29 cellular contexts compared by ENCODE assay signal in the genomic region with DNA sequence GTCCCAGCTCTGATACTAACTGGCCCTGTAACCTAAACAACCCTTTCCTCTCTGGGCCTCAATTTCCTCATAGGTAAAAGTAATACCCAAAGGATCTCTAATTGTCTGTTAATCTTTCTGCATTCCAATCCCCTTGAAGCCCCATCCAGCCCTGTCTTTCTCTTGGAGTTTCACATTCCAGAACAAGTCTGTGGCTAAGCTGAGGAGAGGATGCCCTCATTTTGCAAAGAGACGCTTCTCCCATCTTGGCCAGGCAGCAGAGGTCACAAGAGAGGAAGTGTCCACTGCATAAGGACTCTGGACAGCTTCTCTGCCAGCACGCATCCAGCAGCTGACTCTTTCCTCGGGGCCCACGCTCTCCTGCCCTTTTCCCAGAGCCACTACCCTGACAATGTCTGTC.
"Had no signal": no experiment of that assay in that cellular context is flagged by ENCODE, and none has a peak within 500 bp of the region (broad histone marks: within the 10 kb centered on the region; RNA-seq: fewer than 3 reads in every experiment).

No MANE protein-coding gene starts in this region.

- H3K4me3 Mint-ChIP-seq: activated naive CD4-positive, alpha-beta T cell treated with anti-CD3 and anti-CD28 coated beads for 36 hours; activated naive CD8-positive, alpha-beta T cell treated with anti-CD3 and anti-CD28 coated beads for 36 hours; activated T-helper 1 cell treated with anti-CD3 and anti-CD28 coated beads, Interleukin-12 subunit alpha, Interleukin-12 subunit beta, Interleukin-2, Interleukin-4 antibody, amounts not matched to agents 30 ng/mL and 10 ng/mL and 1 ng/mL, durations not matched to agents 14 hours and 24 hours and 36 hours; naive thymus-derived CD8-positive, alpha-beta T cell; neural crest cell; stimulated activated effector memory CD8-positive, alpha-beta T cell treated with anti-CD3 and anti-CD28 coated beads, Interleukin-12 subunit alpha, Interleukin-12 subunit beta, amount 100 ng/mL, for 72 hours; stimulated activated naive CD8-positive, alpha-beta T cell treated with anti-CD3 and anti-CD28 coated beads, Interleukin-15, Interleukin-2, amounts not matched to agents 100 ng/mL and 50 ng/mL, for 24 hours; T-helper 2 cell treated with Interferon-gamma antibody and Interleukin-4, amounts not matched to agents 5 μg/mL and 100 μg/mL, for 36 hours had no signal

- H3K4me1 ChIP-seq: adrenal gland, body of pancreas, right lobe of liver, uterus had no signal

- H3K4me3 ChIP-seq: adrenal gland, body of pancreas, hepatocyte, right lobe of liver, skin epidermis, thoracic aorta, uterus had no signal

- H3K4me2 ChIP-seq: hepatocyte had no signal

- DNase-seq: activated CD4-positive, alpha-beta T cell treated with anti-CD3 and anti-CD28 coated beads for 48 hours; activated CD4-positive, alpha-beta T cell treated with anti-CD3 and anti-CD28 coated beads, Interleukin-2, amount 50 U/mL, for 48 hours; activated CD8-positive, alpha-beta memory T cell treated with anti-CD3 and anti-CD28 coated beads for 24 hours; activated effector memory CD4-positive, alpha-beta T cell treated with anti-CD3 and anti-CD28 coated beads, Interleukin-2, amount 50 U/mL, for 16 hours; activated naive CD4-positive, alpha-beta T cell treated with anti-CD3 and anti-CD28 coated beads for 36 hours; activated naive CD8-positive, alpha-beta T cell treated with anti-CD3 and anti-CD28 coated beads for 36 hours; activated T-cell treated with anti-CD3 and anti-CD28 coated beads, Interleukin-2, amount 50 U/mL, for 1 hour; adrenal gland; aorta; body of pancreas; effector CD8-positive, alpha-beta T cell; glutamatergic neuron; left cardiac atrium; naive thymus-derived CD8-positive, alpha-beta T cell; right lobe of liver; stimulated activated CD4-positive, alpha-beta T cell treated with anti-CD3 and anti-CD28 coated beads, Interleukin-12 subunit alpha, Interleukin-12 subunit beta, amount 100 ng/mL, for 4 hours; stimulated activated CD4-positive, alpha-beta T cell treated with anti-CD3 and anti-CD28 coated beads, Interleukin-4, amount 100 ng/mL, for 24 hours; T-helper 1 cell; trophoblast cell; uterus had no signal

- H3K27ac Mint-ChIP-seq: activated naive CD4-positive, alpha-beta T cell treated with anti-CD3 and anti-CD28 coated beads for 36 hours; activated naive CD8-positive, alpha-beta T cell treated with anti-CD3 and anti-CD28 coated beads for 36 hours; activated T-helper 1 cell treated with anti-CD3 and anti-CD28 coated beads, Interleukin-12 subunit alpha, Interleukin-12 subunit beta, Interleukin-2, Interleukin-4 antibody, amounts not matched to agents 30 ng/mL and 10 ng/mL and 1 ng/mL, durations not matched to agents 14 hours and 24 hours and 36 hours; naive thymus-derived CD8-positive, alpha-beta T cell; progenitor cell of endocrine pancreas; stimulated activated effector memory CD8-positive, alpha-beta T cell treated with anti-CD3 and anti-CD28 coated beads, Interleukin-12 subunit alpha, Interleukin-12 subunit beta, amount 100 ng/mL, for 72 hours; stimulated activated naive CD8-positive, alpha-beta T cell treated with anti-CD3 and anti-CD28 coated beads, Interleukin-15, Interleukin-2, amounts not matched to agents 100 ng/mL and 50 ng/mL, for 24 hours; T-helper 2 cell treated with Interferon-gamma antibody and Interleukin-4, amounts not matched to agents 5 μg/mL and 100 μg/mL, for 36 hours had no signal

- H2AFZ ChIP-seq: hepatocyte had no signal

- H3K9me3 Mint-ChIP-seq: activated naive CD4-positive, alpha-beta T cell treated with anti-CD3 and anti-CD28 coated beads for 36 hours; activated naive CD8-positive, alpha-beta T cell treated with anti-CD3 and anti-CD28 coated beads for 36 hours; activated T-helper 1 cell treated with anti-CD3 and anti-CD28 coated beads, Interleukin-12 subunit alpha, Interleukin-12 subunit beta, Interleukin-2, Interleukin-4 antibody, amounts not matched to agents 30 ng/mL and 10 ng/mL and 1 ng/mL, durations not matched to agents 14 hours and 24 hours and 36 hours; naive thymus-derived CD8-positive, alpha-beta T cell; neural crest cell; stimulated activated effector memory CD8-positive, alpha-beta T cell treated with anti-CD3 and anti-CD28 coated beads, Interleukin-12 subunit alpha, Interleukin-12 subunit beta, amount 100 ng/mL, for 72 hours; stimulated activated naive CD8-positive, alpha-beta T cell treated with anti-CD3 and anti-CD28 coated beads, Interleukin-15, Interleukin-2, amounts not matched to agents 100 ng/mL and 50 ng/mL, for 24 hours; T-helper 2 cell treated with Interferon-gamma antibody and Interleukin-4, amounts not matched to agents 5 μg/mL and 100 μg/mL, for 36 hours had no signal

- H3K27ac ChIP-seq: adrenal gland, body of pancreas, hepatocyte, right lobe of liver, skin epidermis, thoracic aorta, uterus had no signal

- H3K9me3 ChIP-seq: adrenal gland, body of pancreas, right lobe of liver, thoracic aorta, uterus had no signal

- H3K27me3 Mint-ChIP-seq: stimulated activated naive CD8-positive, alpha-beta T cell treated with anti-CD3 and anti-CD28 coated beads, Interleukin-15, Interleukin-2, amounts not matched to agents 100 ng/mL and 50 ng/mL, for 24 hours had no signal

- ATAC-seq: body of pancreas; left cardiac atrium; naive thymus-derived CD8-positive, alpha-beta T cell; stimulated activated effector memory CD8-positive, alpha-beta T cell treated with anti-CD3 and anti-CD28 coated beads, Interleukin-12 subunit alpha, Interleukin-12 subunit beta, amount 100 ng/mL, for 72 hours had no signal

- H3K36me3 Mint-ChIP-seq: activated naive CD8-positive, alpha-beta T cell treated with anti-CD3 and anti-CD28 coated beads for 36 hours; naive thymus-derived CD8-positive, alpha-beta T cell; stimulated activated effector memory CD8-positive, alpha-beta T cell treated with anti-CD3 and anti-CD28 coated beads, Interleukin-12 subunit alpha, Interleukin-12 subunit beta, amount 100 ng/mL, for 72 hours had no signal

- H3K36me3 ChIP-seq: adrenal gland, right lobe of liver, uterus had no signal

- H3K4me1 Mint-ChIP-seq: activated naive CD8-positive, alpha-beta T cell treated with anti-CD3 and anti-CD28 coated beads for 36 hours; naive thymus-derived CD8-positive, alpha-beta T cell had no signal

- H3K27me3 ChIP-seq: adrenal gland, body of pancreas, hepatocyte, right lobe of liver, uterus had no signal
